In genomic region chr5:125484272-125485002, GRCh38 we compare ENCODE assay signal across 9 cellular contexts.
DNase-seq lines count a peak whose midpoint lies in the region; FAIRE-seq and TF ChIP-seq lines count a peak whose summit lies in the region.
"Had no signal": no experiment of that assay in that cellular context is flagged by ENCODE, and none has a peak within 500 bp of the region (broad histone marks: within the 10 kb centered on the region; RNA-seq: fewer than 3 reads in every experiment).

No MANE protein-coding gene starts in this region.

- no peaks in the 10 kb centered on the region for H3K27me3 Mint-ChIP-seq in activated naive CD4-positive, alpha-beta T cell treated with anti-CD3 and anti-CD28 coated beads for 36 hours (ENCODE audit: low read depth)

- 6 to 10% (median 7%) methylated on average over 8 of the region's 8 CpGs for WGBS in stomach, 5 donors

- TF ChIP-seq CTCF in brain microvascular endothelial cell (IDR thresholded peaks at IDR 0.05; ENCODE audit: low read depth, low read length, missing control alignments) (no peak), kidney (IDR thresholded peaks at IDR 0.05; ENCODE audit: borderline replicate concordance, extremely low read depth, insufficient read depth) (no peak), stomach (IDR thresholded peaks at IDR 0.05) (no peak)

- no peaks in the 10 kb centered on the region for H3K4me1 Mint-ChIP-seq in activated naive CD4-positive, alpha-beta T cell treated with anti-CD3 and anti-CD28 coated beads for 36 hours (ENCODE audit: low read depth)

- TF ChIP-seq POLR2A in stomach (IDR thresholded peaks at IDR 0.05) = no peak

- TF ChIP-seq EP300 in stomach (IDR thresholded peaks at IDR 0.05) = no peak

- in situ Hi-C loops in brain microvascular endothelial cell (cut with HindIII; ENCODE audit: low pct_ligation_motif_present, low sequenced_read_pairs) = no loop called here

- CTCF ChIA-PET in activated naive CD4-positive, alpha-beta T cell treated with anti-CD3 and anti-CD28 coated beads for 36 hours (lab: Charles Lee) = no interaction called here

- H3K36me3 Mint-ChIP-seq in activated naive CD4-positive, alpha-beta T cell treated with anti-CD3 and anti-CD28 coated beads for 36 hours (ENCODE audit: low read depth) = no peaks in the 10 kb centered on the region

- peaks cover 0 to 4% of the 10 kb centered on the region in 2 donors for H3K4me1 ChIP-seq in kidney (ENCODE audit: control insufficient read depth in 1 of 2, insufficient read depth in 1 of 2, low read depth in 1 of 2, low read length in 2 of 2)
- H3K4me1 ChIP-seq in stomach = peaks cover 12 to 39% (median 23%) of the 10 kb centered on the region in 4 donors

- H3K4me3 ChIP-seq in brain microvascular endothelial cell (ENCODE audit: low read depth, low read length) (peak overlapping the region; percentile 9), kidney (ENCODE audit: low read length in 2 of 2) (peak overlapping the region in 1 of 2 donors; percentile 41), stomach (peak overlapping the region in 2 of 4 donors; percentile 1 to 2)

- intact Hi-C loops in kidney (cut with DNase I) (no loop called here), stomach (cut with DNase I; ENCODE audit: low total_unique reads) (no loop called here)
- intact Hi-C loops in activated naive CD4-positive, alpha-beta T cell treated with anti-CD3 and anti-CD28 coated beads for 36 hours (cut with micrococcal nuclease) = no loop called here

- peaks cover 4% of the 10 kb centered on the region for H3K9me3 Mint-ChIP-seq in activated naive CD4-positive, alpha-beta T cell treated with anti-CD3 and anti-CD28 coated beads for 36 hours

- H3K36me3 ChIP-seq in brain microvascular endothelial cell (replicated peaks) = no peaks in the 10 kb centered on the region
- H3K36me3 ChIP-seq in kidney (ENCODE audit: control insufficient read depth in 1 of 2, insufficient read depth in 2 of 2, low read length in 2 of 2) = no peaks in the 10 kb centered on the region
- H3K36me3 ChIP-seq in stomach = no peaks in the 10 kb centered on the region

- H3K9me3 ChIP-seq in kidney (ENCODE audit: control insufficient read depth in 1 of 2, low read length in 2 of 2) = no peaks in the 10 kb centered on the region
- no peaks in the 10 kb centered on the region for H3K9me3 ChIP-seq in stomach

- peak; percentile 42 for FAIRE-seq in kidney (lab: Jason Lieb, UNC)
- FAIRE-seq: GM18507 had no signal

- H3K27ac Mint-ChIP-seq in activated naive CD4-positive, alpha-beta T cell treated with anti-CD3 and anti-CD28 coated beads for 36 hours = no peak overlapping the region

- no peak overlapping the region for H3K4me3 Mint-ChIP-seq in activated naive CD4-positive, alpha-beta T cell treated with anti-CD3 and anti-CD28 coated beads for 36 hours

- H3K27ac ChIP-seq in brain microvascular endothelial cell (peak overlapping the region; percentile 79), kidney (ENCODE audit: low read depth in 2 of 2, low read length in 2 of 2) (peak overlapping the region; percentile 61 to 63), stomach (peak overlapping the region; percentile 81 to 91 (median 90))

- DNase-seq in COLO829 (ENCODE audit: low spot score) (peak; percentile 61), NCI-H2081 treated with DMSO at 0.1 percent for 48 hours (lab: John Stamatoyannopoulos, UW) (peak; percentile 96), brain microvascular endothelial cell (peak; percentile 69), kidney (peak; percentile 80), stomach (peak; percentile 82)
- no peak for DNase-seq in stimulated activated CD8-positive, alpha-beta memory T cell treated with anti-CD3 and anti-CD28 coated beads, Interleukin-4, amount 100 ng/mL, for 48 hours
- no peak for DNase-seq in activated CD4-positive, alpha-beta T cell treated with anti-CD3 and anti-CD28 coated beads for 4 hours
- no peak for DNase-seq in activated naive CD4-positive, alpha-beta T cell treated with anti-CD3 and anti-CD28 coated beads for 36 hours

- H3K27me3 ChIP-seq in brain microvascular endothelial cell (replicated peaks) (no peaks in the 10 kb centered on the region), stomach (no peaks in the 10 kb centered on the region)

- H3K9ac ChIP-seq in kidney (ENCODE audit: low read length in 2 of 2) = peak overlapping the region in 1 of 2 donors; percentile 41

Comparison
In these comparisons a context has a peak if more than half of its experiments do, and no peak if none do; other contexts are left out.
1. DNase-seq: peak in COLO829 (single experiment), NCI-H2081 treated with DMSO at 0.1 percent for 48 hours (single experiment), brain microvascular endothelial cell (single experiment), kidney (single experiment) and stomach (single experiment); none in stimulated activated CD8-positive, alpha-beta memory T cell treated with anti-CD3 and anti-CD28 coated beads, Interleukin-4, amount 100 ng/mL, for 48 hours (single experiment), activated CD4-positive, alpha-beta T cell treated with anti-CD3 and anti-CD28 coated beads for 4 hours (0 of 2) and activated naive CD4-positive, alpha-beta T cell treated with anti-CD3 and anti-CD28 coated beads for 36 hours (single experiment).
2. Peak in every context shown above with its lines, with median percentiles within 50 percentile points of each other: H3K27ac ChIP-seq.